9 cellular contexts compared by ENCODE assay signal in the genomic region with DNA sequence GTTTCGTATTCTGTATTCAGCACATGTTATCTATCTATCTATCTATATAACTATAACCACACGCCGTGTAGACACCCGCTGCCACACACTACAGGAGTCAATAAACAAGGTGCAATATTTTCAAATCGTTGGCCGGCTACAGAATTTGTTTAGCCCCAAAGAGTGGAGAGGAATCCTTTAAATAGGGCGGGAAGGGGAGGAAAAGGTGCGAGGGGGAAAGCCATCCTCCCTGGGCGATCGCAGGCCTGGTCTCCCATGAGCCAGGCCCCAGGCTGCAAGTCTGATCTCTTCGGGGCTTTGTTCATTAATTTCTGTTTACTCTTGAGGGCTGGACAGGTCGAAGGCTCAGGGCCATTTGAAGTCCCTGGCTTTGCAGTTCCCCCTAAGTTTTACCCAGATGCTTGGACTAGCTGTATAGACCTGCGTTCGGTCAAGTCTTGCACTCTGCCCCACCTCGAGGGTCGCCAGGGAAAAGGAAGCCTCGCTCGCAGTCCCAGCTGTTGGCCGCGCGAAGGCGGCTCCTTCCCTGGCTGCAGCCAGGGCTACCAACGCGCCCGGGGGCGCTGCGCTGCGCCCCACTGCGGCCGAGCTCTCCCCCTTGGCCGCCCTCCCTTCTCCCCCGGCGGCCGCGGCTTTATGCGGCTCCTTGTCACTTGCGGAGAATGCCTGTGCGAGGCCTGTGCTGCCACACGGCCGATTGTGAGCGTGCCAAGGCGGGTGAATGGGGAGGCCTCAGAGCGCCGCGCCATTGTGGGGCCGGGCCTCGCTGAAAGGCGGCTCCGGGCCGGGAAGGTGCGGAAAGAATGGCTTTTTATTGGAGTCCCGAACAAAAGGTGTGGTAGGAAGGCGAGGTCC. TPM values are rescaled to one million over a fixed set of nuclear protein-coding genes. Genes with fewer than 3 reads are reported as not detected.
DNase-seq lines count a peak whose midpoint lies in the region; ATAC-seq and TF ChIP-seq lines count a peak whose summit lies in the region.
"Had no signal": no experiment of that assay in that cellular context is flagged by ENCODE, and none has a peak within 500 bp of the region (broad histone marks: within the 10 kb centered on the region; RNA-seq: fewer than 3 reads in every experiment).

No MANE protein-coding gene starts in this region.

- no peaks in the 10 kb centered on the region for H3K9me3 ChIP-seq in CD4-positive, alpha-beta memory T cell (ENCODE audit: control insufficient read depth in 1 of 2, low read length in 2 of 2)
- no peaks in the 10 kb centered on the region for H3K9me3 ChIP-seq in ectodermal cell (ENCODE audit: control insufficient read depth, low read length)

- H3K27ac Mint-ChIP-seq in CD4-positive, alpha-beta memory T cell, result no peak overlapping the region
- no peak overlapping the region for H3K27ac Mint-ChIP-seq in nephron

- intact Hi-C loops in CD4-positive, alpha-beta memory T cell (cut with micrococcal nuclease), result no loop called here

- peaks cover 14 to 52% (median 36%) of the 10 kb centered on the region in 4 donors for H3K4me1 Mint-ChIP-seq in CD4-positive, alpha-beta memory T cell
- H3K4me1 Mint-ChIP-seq in nephron, result peaks cover 44% of the 10 kb centered on the region

- peaks cover 19% of the 10 kb centered on the region for H3K27me3 ChIP-seq in CD4-positive, alpha-beta memory T cell (ENCODE audit: insufficient read depth, low read length)
- peaks cover 100% of the 10 kb centered on the region for H3K27me3 ChIP-seq in ectodermal cell (ENCODE audit: control insufficient read depth, insufficient read depth, low read length, poor library complexity, severe bottlenecking)

- no peaks in the 10 kb centered on the region for H3K36me3 ChIP-seq in CD4-positive, alpha-beta memory T cell (ENCODE audit: insufficient read depth, low read length)
- H3K36me3 ChIP-seq in ectodermal cell (ENCODE audit: control insufficient read depth, insufficient read depth, low read length), result no peaks in the 10 kb centered on the region

- peaks cover 29% of the 10 kb centered on the region for H3K4me1 ChIP-seq in CD4-positive, alpha-beta memory T cell (ENCODE audit: insufficient read depth, low read length)
- peaks cover 33% of the 10 kb centered on the region for H3K4me1 ChIP-seq in ectodermal cell (ENCODE audit: control insufficient read depth, insufficient read depth, low read length)

- peak overlapping the region in 7 of 8 donors; percentile 4 to 83 (median 48) for H3K4me3 Mint-ChIP-seq in CD4-positive, alpha-beta memory T cell
- peak overlapping the region; percentile 41 to 67 (median 55) for H3K4me3 Mint-ChIP-seq in nephron

- no peaks in the 10 kb centered on the region for H3K9me3 Mint-ChIP-seq in CD4-positive, alpha-beta memory T cell
- peaks cover 2% of the 10 kb centered on the region for H3K9me3 Mint-ChIP-seq in nephron

- ATAC-seq in GM21717 (IDR thresholded peaks at IDR 0.05; ENCODE audit: unreplicated experiment), result no peak
- no peak for ATAC-seq in GM21367 (IDR thresholded peaks at IDR 0.05; ENCODE audit: unreplicated experiment)

- no peaks in the 10 kb centered on the region for H3K36me3 Mint-ChIP-seq in CD4-positive, alpha-beta memory T cell
- H3K36me3 Mint-ChIP-seq in nephron (ENCODE audit: low read depth), result no peaks in the 10 kb centered on the region

- no peak overlapping the region for H3K27ac ChIP-seq in CD4-positive, alpha-beta memory T cell (ENCODE audit: low read depth, low read length)
- H3K27ac ChIP-seq in ectodermal cell (ENCODE audit: insufficient read depth, low read depth, low read length, poor library complexity, severe bottlenecking), result no peak overlapping the region

- peaks cover 58 to 69% of the 10 kb centered on the region in 2 donors for H3K27me3 Mint-ChIP-seq in CD4-positive, alpha-beta memory T cell
- H3K27me3 Mint-ChIP-seq in nephron (ENCODE audit: low read depth), result peaks cover 98% of the 10 kb centered on the region

- WGBS in ectodermal cell, 2 experiments, result 1% methylated on average over 53 of the region's 53 CpGs

- DNase-seq in CD4-positive, alpha-beta memory T cell, result no peak
- DNase-seq in HEK293T (ENCODE audit: extremely low spot score) (no peak), NCI-H1694 (lab: John Stamatoyannopoulos, UW) (no peak), MV-4-11 (lab: John Stamatoyannopoulos, UW) (no peak)
- DNase-seq: NCI-H1105 treated with DMSO at 0.1 percent for 48 hours had no signal

- H3K4me3 ChIP-seq in CD4-positive, alpha-beta memory T cell (ENCODE audit: low read length in 2 of 2), result no peak overlapping the region
- peak overlapping the region; percentile 13 for H3K4me3 ChIP-seq in ectodermal cell (ENCODE audit: insufficient read depth, low read depth, low read length)

- POLR2A ChIA-PET in CD4-positive, alpha-beta memory T cell (lab: Charles Lee; ENCODE audit: partially characterized antibody), result interaction anchor here (0.6 kb wide), 1 partner anchor 21 kb away, joined by 3 read pairs; no protein-coding TSS in a partner anchor
- POLR2A ChIA-PET in HEK293T (lab: Yijun Ruan, JAX), result no interaction called here

- no peak for TF ChIP-seq CTCF in nephron (IDR thresholded peaks at IDR 0.05; ENCODE audit: unreplicated experiment in 3 of 3)

- CTCF ChIA-PET in CD4-positive, alpha-beta memory T cell (lab: Charles Lee; ENCODE audit: partially characterized antibody), result no interaction called here
- CTCF ChIA-PET in HEK293T (lab: Yijun Ruan, JAX), result no interaction called here

TF ChIP-seq in HEK293T, 16 proteins besides CTCF, POLR2A, EP300 and RAD21:
- TF ChIP-seq L3MBTL2 (conservative IDR thresholded peaks at IDR 0.05) (0 out of 2 replicates have a peak, but pooled peaks have one; percentile 19), SUZ12 (IDR thresholded peaks at IDR 0.05) (no peak)

RNA-seq across cellular contexts. Expression of a gene that starts 3.9 kb away (rescaled TPM):
- total RNA-seq in CD4-positive, alpha-beta memory T cell, result not detected
- polyA plus RNA-seq in CD4-positive, alpha-beta memory T cell, result under 1 TPM in 1 of 2 donors, not detected in 1; 0.09 TPM
- polyA plus RNA-seq in ectodermal cell (2013, experiment 1 of 4), result not detected
- not detected for polyA plus RNA-seq in ectodermal cell (2013, experiment 2 of 4)
- not detected for polyA plus RNA-seq in ectodermal cell (2013, experiment 3 of 4)
- not detected for polyA plus RNA-seq in ectodermal cell (2013, experiment 4 of 4)
